ENCODE assay signal across 16 cellular contexts in the genomic region with DNA sequence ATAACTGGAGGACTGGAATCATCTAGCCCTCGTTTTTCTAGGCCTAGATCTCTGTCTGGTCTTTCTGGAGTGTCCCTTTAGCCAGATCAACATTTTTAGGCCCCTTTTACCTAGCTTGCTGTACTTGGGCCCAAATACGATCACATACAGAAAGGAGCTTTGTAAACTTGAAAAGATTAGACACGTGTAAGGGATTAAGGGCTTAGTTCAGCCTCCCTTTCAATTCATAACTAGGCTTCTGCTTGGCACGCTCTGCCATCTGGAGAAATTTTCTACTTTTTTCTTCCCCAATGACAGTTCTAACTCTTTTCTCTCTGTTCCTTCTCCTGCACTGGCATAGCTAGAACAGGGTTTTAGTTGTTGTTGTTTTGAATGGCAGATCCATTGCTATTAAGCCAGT.
"Had no signal": no experiment of that assay in that cellular context is flagged by ENCODE, and none has a peak within 500 bp of the region (broad histone marks: within the 10 kb centered on the region; RNA-seq: fewer than 3 reads in every experiment).

No MANE protein-coding gene starts in this region.

- H3K36me3 ChIP-seq: SJSA1 had no signal

- H3K4me1 ChIP-seq: SJSA1 had no signal

- H3K27me3 ChIP-seq: SJSA1 had no signal

- H3K27ac ChIP-seq: SJSA1, SK-N-MC had no signal

- H3K9me3 ChIP-seq: SJSA1 had no signal

- DNase-seq: KBM-7, MV-4-11, NCI-H1048, NCI-H1105, NCI-H1417, NCI-H1436 treated with DMSO at 0.1 percent for 48 hours, NCI-H1694, NCI-H187 treated with DMSO at 0.1 percent for 48 hours, NCI-H2029 treated with DMSO at 0.1 percent for 48 hours, NCI-H2227 treated with DMSO at 0.1 percent for 48 hours, NCI-H526, Right ventricle myocardium superior, RPMI8226, SIG-M5 had no signal

- H3K4me3 ChIP-seq: SJSA1, SK-N-MC had no signal
